ENCODE assay signal across 23 cellular contexts in the genomic region with DNA sequence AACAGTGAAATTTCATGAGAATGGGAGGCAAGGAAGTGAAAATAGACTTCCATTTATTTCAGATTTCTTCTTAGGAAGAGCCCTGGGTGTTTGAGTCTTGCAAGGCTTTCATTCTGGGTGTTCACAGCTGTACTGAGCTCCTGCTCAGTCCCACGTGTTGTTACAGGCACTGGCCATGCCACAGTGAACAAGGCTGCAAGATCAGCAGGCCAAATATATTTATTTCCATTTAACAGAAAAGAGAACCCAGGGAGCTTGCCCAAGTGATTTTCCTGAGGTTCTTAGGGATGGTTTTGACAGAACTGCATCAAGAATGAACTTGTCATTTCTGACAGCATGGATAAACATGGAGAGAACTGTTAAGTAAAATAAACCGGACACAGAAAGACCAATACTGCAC. TPM values are rescaled to one million over a fixed set of nuclear protein-coding genes. Genes with fewer than 3 reads are reported as not detected.
DNase-seq lines count a peak whose midpoint lies in the region; ATAC-seq and TF ChIP-seq lines count a peak whose summit lies in the region.
"Had no signal": no experiment of that assay in that cellular context is flagged by ENCODE, and none has a peak within 500 bp of the region (broad histone marks: within the 10 kb centered on the region; RNA-seq: fewer than 3 reads in every experiment).

No MANE protein-coding gene starts in this region.

- H3F3A ChIP-seq in GM23338 (replicated peaks; ENCODE audit: low read depth) (no peaks in the 10 kb centered on the region), smooth muscle cell (ENCODE audit: low read depth) (no peaks in the 10 kb centered on the region)

- H3K4me3 ChIP-seq in GM23338 (no peak overlapping the region), choroid plexus epithelial cell (ENCODE audit: low read depth, low read length) (no peak overlapping the region), heart left ventricle (no peak overlapping the region), osteoblast (ENCODE audit: insufficient read depth, low read length) (no peak overlapping the region), smooth muscle cell (no peak overlapping the region)
- H3K4me3 ChIP-seq: gastroesophageal sphincter, GM12878, left lung, skin epidermis had no signal

- H3K27ac ChIP-seq in GM23338 (ENCODE audit: low read depth) (no peak overlapping the region), heart left ventricle (peak overlapping the region; percentile 24 to 79 (median 62)), osteoblast (ENCODE audit: low read depth, low read length) (no peak overlapping the region), smooth muscle cell (ENCODE audit: low read depth) (no peak overlapping the region)
- H3K27ac ChIP-seq: gastroesophageal sphincter, left lung had no signal

- ATAC-seq in GM23338 (no peak), heart left ventricle (peak in 3 of 4 donors; percentile 66 to 67 (median 66)), GM18520 (IDR thresholded peaks at IDR 0.05; ENCODE audit: unreplicated experiment) (no peak)
- ATAC-seq: gastroesophageal sphincter, GM12878, HepG2 had no signal

- peak overlapping the region; percentile 12; the same call in 1 of the 2 replicates for H3K27ac Mint-ChIP-seq in GM23338
- H3K27ac Mint-ChIP-seq: CD4-positive, alpha-beta T cell had no signal

- peaks cover 3% of the 10 kb centered on the region; the same call in 2 of the 3 replicates for H3K4me1 Mint-ChIP-seq in GM23338

- 45 to 68% (median 57%) methylated on average over 2 of the region's 2 CpGs for WGBS in heart left ventricle, 4 donors
- WGBS in smooth muscle cell (ENCODE audit: low lambda C conversion rate), result 82% methylated on average over 2 of the region's 2 CpGs

- no peak overlapping the region for H3K9ac ChIP-seq in smooth muscle cell (ENCODE audit: low read depth)

- H3K27me3 Mint-ChIP-seq in GM23338 (ENCODE audit: insufficient read depth, low read depth, poor library complexity), result no peaks in the 10 kb centered on the region
- H3K27me3 Mint-ChIP-seq: CD4-positive, alpha-beta T cell had no signal

- DNase-seq in GM23338 (ENCODE audit: low spot score) (no peak), choroid plexus epithelial cell (ENCODE audit: low read depth) (peak; percentile 69), heart left ventricle (peak in 3 of 5 donors; percentile 30 to 50 (median 43)), osteoblast (ENCODE audit: insufficient read length, low spot score, missing footprints) (no peak), smooth muscle cell (lab: John Stamatoyannopoulos, UW; ENCODE audit: unreplicated experiment) (no peak)
- DNase-seq in stimulated activated CD4-positive, alpha-beta T cell treated with anti-CD3 and anti-CD28 coated beads, Interleukin-15, amount 100 ng/mL, for 24 hours, result no peak
- no peak for DNase-seq in stimulated activated CD4-positive, alpha-beta T cell treated with anti-CD3 and anti-CD28 coated beads, Interleukin-4, amount 100 ng/mL, for 4 hours
- DNase-seq: ACHN; activated CD4-positive, alpha-beta T cell treated with anti-CD3 and anti-CD28 coated beads for 48 hours; CD4-positive, alpha-beta T cell; effector memory CD4-positive, alpha-beta T cell; GF-D8; HCEC 1CT; left lung; NCI-H1436; NCI-H2171; NCI-H526 treated with DMSO at 0.1 percent for 48 hours; SHP77 had no signal

- no peaks in the 10 kb centered on the region for H3K27me3 ChIP-seq in GM23338 (ENCODE audit: insufficient read depth)
- H3K27me3 ChIP-seq in heart left ventricle, result no peaks in the 10 kb centered on the region
- no peaks in the 10 kb centered on the region for H3K27me3 ChIP-seq in osteoblast (ENCODE audit: insufficient read depth, low read length)
- no peaks in the 10 kb centered on the region for H3K27me3 ChIP-seq in smooth muscle cell (ENCODE audit: low read depth)
- H3K27me3 ChIP-seq: gastroesophageal sphincter, left lung had no signal

- intact Hi-C loops in heart left ventricle (cut with DNase I), result loop anchor here in 1 of 10 donors (5.0 kb wide), 1 partner anchor 67 kb away; no protein-coding TSS in a partner anchor

- H3K4me2 ChIP-seq in GM23338 (no peak overlapping the region), osteoblast (ENCODE audit: insufficient read depth, low read length) (peak overlapping the region; percentile 48), smooth muscle cell (no peak overlapping the region)

- H4K20me1 ChIP-seq in GM23338 (replicated peaks; ENCODE audit: insufficient read depth), result no peaks in the 10 kb centered on the region
- H4K20me1 ChIP-seq in osteoblast (ENCODE audit: insufficient read depth, low read length), result no peaks in the 10 kb centered on the region
- no peaks in the 10 kb centered on the region for H4K20me1 ChIP-seq in smooth muscle cell (ENCODE audit: low read depth)

- H3K36me3 ChIP-seq in GM23338 (ENCODE audit: insufficient read depth) (no peaks in the 10 kb centered on the region), heart left ventricle (no peaks in the 10 kb centered on the region), osteoblast (ENCODE audit: insufficient read depth, low read length) (no peaks in the 10 kb centered on the region), smooth muscle cell (ENCODE audit: low read depth) (no peaks in the 10 kb centered on the region)
- H3K36me3 ChIP-seq: gastroesophageal sphincter, left lung had no signal

- TF ChIP-seq CTCF in GM23338 (conservative IDR thresholded peaks at IDR 0.05; ENCODE audit: low read depth in 2 of 2) (no peak), choroid plexus epithelial cell (conservative IDR thresholded peaks at IDR 0.05; ENCODE audit: low read depth, low read length) (no peak), heart left ventricle (IDR thresholded peaks at IDR 0.05) (no peak), osteoblast (IDR thresholded peaks at IDR 0.05; ENCODE audit: extremely low read depth, low read depth, low read length) (no peak), smooth muscle cell (IDR thresholded peaks at IDR 0.05; ENCODE audit: borderline replicate concordance, insufficient read depth, poor library complexity, severe bottlenecking) (no peak)

- H3K9me3 ChIP-seq in heart left ventricle (no peaks in the 10 kb centered on the region), osteoblast (ENCODE audit: low read depth, low read length) (no peaks in the 10 kb centered on the region), smooth muscle cell (replicated peaks; ENCODE audit: low read depth) (no peaks in the 10 kb centered on the region)
- H3K9me3 ChIP-seq: gastroesophageal sphincter, left lung had no signal

- no peaks in the 10 kb centered on the region for H3K36me3 Mint-ChIP-seq in GM23338 (ENCODE audit: low read depth)

- H3K79me2 ChIP-seq in GM23338 (replicated peaks; ENCODE audit: insufficient read depth) (no peaks in the 10 kb centered on the region), osteoblast (ENCODE audit: insufficient read depth, low read length) (no peaks in the 10 kb centered on the region), smooth muscle cell (ENCODE audit: low read depth) (no peaks in the 10 kb centered on the region)

- H3K9me2 ChIP-seq in GM23338 (ENCODE audit: insufficient read depth), result peaks cover 9% of the 10 kb centered on the region

- H3K4me1 ChIP-seq in GM23338 (ENCODE audit: insufficient read depth), result no peaks in the 10 kb centered on the region
- H3K4me1 ChIP-seq in heart left ventricle, result peaks cover 0 to 47% (median 19%) of the 10 kb centered on the region in 12 donors
- peaks cover 17% of the 10 kb centered on the region for H3K4me1 ChIP-seq in osteoblast (ENCODE audit: insufficient read depth, low read length)
- H3K4me1 ChIP-seq in smooth muscle cell (ENCODE audit: low read depth), result no peaks in the 10 kb centered on the region
- H3K4me1 ChIP-seq: gastroesophageal sphincter, left lung had no signal

- H3K4me3 Mint-ChIP-seq in GM23338, result no peak overlapping the region
- H3K4me3 Mint-ChIP-seq: CD4-positive, alpha-beta T cell had no signal

- TF ChIP-seq POLR2A in heart left ventricle (IDR thresholded peaks at IDR 0.05), result no peak

- no peaks in the 10 kb centered on the region for H3K9me3 Mint-ChIP-seq in GM23338
- H3K9me3 Mint-ChIP-seq: CD4-positive, alpha-beta T cell had no signal

- peak overlapping the region; percentile 4; the same call in 1 of the 2 replicates for H2AFZ ChIP-seq in GM23338
- H2AFZ ChIP-seq in osteoblast (ENCODE audit: low read length), result peak overlapping the region; percentile 79
- no peak overlapping the region for H2AFZ ChIP-seq in smooth muscle cell (ENCODE audit: low read depth)

TF ChIP-seq in GM23338, 12 proteins besides CTCF, POLR2A, EP300 and RAD21:
- no peak for TF ChIP-seq JUNB (IDR thresholded peaks at IDR 0.05; ENCODE audit: unreplicated experiment)

RNA-seq across cellular contexts. Expression of a gene that starts 54.5 kb away (rescaled TPM):
- 1.7 and 1.8 TPM in 2 replicates for total RNA-seq in GM23338 (2014; rRNA removed; shearing (Covaris generic))
- 0.40 and 0.99 TPM in 2 replicates for polyA plus RNA-seq in GM23338 (2016; fragmentation: Nextera tagmentation; extraction: Ambion mirVana)
- 1,000 to 10,000 TPM in 7 of 9 donors, 100 to 1,000 TPM in 2; 891 to 1,960 (median 1,108) TPM for total RNA-seq in heart left ventricle
- polyA plus RNA-seq in heart left ventricle, result 100 to 1,000 TPM; 289 to 529 TPM
- 22.8 and 39.8 TPM in 2 replicates for total RNA-seq in osteoblast
- 1.7 and 2.8 TPM in 2 replicates for total RNA-seq in smooth muscle cell
- polyA plus RNA-seq in smooth muscle cell, result 0.44 and 0.64 TPM in 2 replicates

Comparison
In these comparisons a context has a peak if more than half of its experiments do, and no peak if none do; other contexts are left out.
1. ATAC-seq: peak in heart left ventricle (3 of 4); none in GM23338 (single experiment) and GM18520 (single experiment).
2. DNase-seq: peak in choroid plexus epithelial cell (single experiment) and heart left ventricle (3 of 5); none in GM23338 (single experiment), osteoblast (single experiment), stimulated activated CD4-positive, alpha-beta T cell treated with anti-CD3 and anti-CD28 coated beads, Interleukin-15, amount 100 ng/mL, for 24 hours (single experiment), smooth muscle cell (single experiment) and stimulated activated CD4-positive, alpha-beta T cell treated with anti-CD3 and anti-CD28 coated beads, Interleukin-4, amount 100 ng/mL, for 4 hours (0 of 2).
3. H3K27ac ChIP-seq: peak in heart left ventricle (12 of 12); none in GM23338 (single experiment), osteoblast (single experiment) and smooth muscle cell (single experiment).
4. RNA of a gene that starts 54.5 kb away (total RNA-seq): 891 to 1,960 TPM in heart left ventricle; 22.8 to 39.8 TPM in osteoblast, 1.7 to 2.8 TPM in smooth muscle cell and 1.7 to 1.8 TPM in GM23338; every median in the first group is over 10 times any median in the second.